In genomic region chr18:23353459-23353858, GRCh38 we compare ENCODE assay signal across 16 cellular contexts.
A peak's percentile ranks its signal among the peaks of the same experiment; 100 is the strongest.
DNase-seq lines count a peak whose midpoint lies in the region; ATAC-seq and TF ChIP-seq lines count a peak whose summit lies in the region.
"Had no signal": no experiment of that assay in that cellular context is flagged by ENCODE, and none has a peak within 500 bp of the region (broad histone marks: within the 10 kb centered on the region; RNA-seq: fewer than 3 reads in every experiment).

No MANE protein-coding gene starts in this region.

- H3K36me3 ChIP-seq in thyroid gland (no peaks in the 10 kb centered on the region), right atrium auricular region (no peaks in the 10 kb centered on the region), aorta (ENCODE audit: control insufficient read depth in 1 of 2, insufficient read depth in 2 of 2, low read length in 1 of 2) (peaks cover 0 to 3% of the 10 kb centered on the region in 2 donors)
- H3K36me3 ChIP-seq in effector memory CD4-positive, alpha-beta T cell (ENCODE audit: control insufficient read depth, insufficient read depth, low read length) = no peaks in the 10 kb centered on the region
- H3K36me3 ChIP-seq: ascending aorta, lower lobe of right lung had no signal

- H3K27me3 ChIP-seq in thyroid gland (no peaks in the 10 kb centered on the region), right atrium auricular region (no peaks in the 10 kb centered on the region), aorta (ENCODE audit: control insufficient read depth in 1 of 2, insufficient read depth in 2 of 2, low read length in 1 of 2) (no peaks in the 10 kb centered on the region)
- no peaks in the 10 kb centered on the region for H3K27me3 ChIP-seq in effector memory CD4-positive, alpha-beta T cell (replicated peaks; ENCODE audit: control insufficient read depth, insufficient read depth, low read length, poor library complexity, severe bottlenecking)
- H3K27me3 ChIP-seq: ascending aorta had no signal

- H3K4me1 ChIP-seq in thyroid gland (peaks cover 19 to 40% of the 10 kb centered on the region in 2 donors), right atrium auricular region (peaks cover 0 to 25% of the 10 kb centered on the region in 2 donors), aorta (ENCODE audit: control insufficient read depth in 1 of 2, insufficient read depth in 2 of 2, low read length in 2 of 2) (peaks cover 10 to 11% of the 10 kb centered on the region in 2 donors)
- no peaks in the 10 kb centered on the region for H3K4me1 ChIP-seq in effector memory CD4-positive, alpha-beta T cell (ENCODE audit: control insufficient read depth, insufficient read depth, low read length, poor library complexity, severe bottlenecking)

- DNase-seq in thyroid gland = no peak
- DNase-seq in right atrium auricular region (ENCODE audit: low spot score) = no peak
- no peak for DNase-seq in effector memory CD4-positive, alpha-beta T cell
- no peak for DNase-seq in aorta
- DNase-seq: lower lobe of right lung; MV-4-11; NCI-H2081 treated with DMSO at 0.1 percent for 48 hours; posterior cingulate gyrus; stimulated activated naive CD8-positive, alpha-beta T cell treated with anti-CD3 and anti-CD28 coated beads, Interleukin-15, Interleukin-2, amounts not matched to agents 100 U/mL and 50 U/mL, for 24 hours had no signal

- 56 to 57% methylated on average over 3 of the region's 3 CpGs for WGBS in thyroid gland, 2 donors
- WGBS in aorta, 2 donors = 64 to 65% methylated on average over 3 of the region's 3 CpGs

- intact Hi-C loops in thyroid gland (cut with DNase I) (no loop called here), aorta (cut with DNase I) (no loop called here)

- no peak overlapping the region for H3K27ac ChIP-seq in thyroid gland
- no peak overlapping the region for H3K27ac ChIP-seq in right atrium auricular region
- no peak overlapping the region for H3K27ac ChIP-seq in effector memory CD4-positive, alpha-beta T cell (ENCODE audit: insufficient read depth, low read length, poor library complexity, severe bottlenecking)
- H3K27ac ChIP-seq in aorta (ENCODE audit: low read depth in 1 of 2, low read length in 2 of 2) = no peak overlapping the region
- H3K27ac ChIP-seq: lower lobe of right lung, VCaP had no signal

- ATAC-seq in GM18505 (IDR thresholded peaks at IDR 0.05; ENCODE audit: unreplicated experiment) (peak; percentile 42), GM19452 (IDR thresholded peaks at IDR 0.05; ENCODE audit: unreplicated experiment) (peak; percentile 45), HG02885 (IDR thresholded peaks at IDR 0.05; ENCODE audit: poor library complexity, unreplicated experiment) (peak; percentile 45), esophagus mucosa (peak; percentile 37), aorta (ENCODE audit: low FRiP score) (no peak)
- ATAC-seq: activated T-helper 17 cell treated with anti-CD3 and anti-CD28 coated beads, Interleukin-2, amount 50 U/mL, for 72 hours; lower lobe of right lung; stimulated activated naive CD8-positive, alpha-beta T cell treated with anti-CD3 and anti-CD28 coated beads, Interleukin-15, Interleukin-2, amounts not matched to agents 100 U/mL and 50 U/mL, for 24 hours had no signal

- H3K4me3 ChIP-seq in thyroid gland (replicated peaks in 1 of 3) (no peak overlapping the region), right atrium auricular region (no peak overlapping the region), aorta (ENCODE audit: low read length in 2 of 2) (no peak overlapping the region)
- no peak overlapping the region for H3K4me3 ChIP-seq in effector memory CD4-positive, alpha-beta T cell (ENCODE audit: insufficient read depth, low read depth, low read length, poor library complexity, severe bottlenecking)
- H3K4me3 ChIP-seq: ascending aorta, lower lobe of right lung had no signal

- H3K9me3 ChIP-seq in thyroid gland = no peaks in the 10 kb centered on the region
- no peaks in the 10 kb centered on the region for H3K9me3 ChIP-seq in right atrium auricular region
- no peaks in the 10 kb centered on the region for H3K9me3 ChIP-seq in effector memory CD4-positive, alpha-beta T cell (ENCODE audit: control insufficient read depth, low read length)
- no peaks in the 10 kb centered on the region for H3K9me3 ChIP-seq in aorta (ENCODE audit: control insufficient read depth, low read length)
- H3K9me3 ChIP-seq: ascending aorta, lower lobe of right lung had no signal

- TF ChIP-seq CTCF in thyroid gland (IDR thresholded peaks at IDR 0.05) = no peak
- no peak for TF ChIP-seq CTCF in right atrium auricular region (IDR thresholded peaks at IDR 0.05)

- no peak for TF ChIP-seq POLR2A in GM18505 (IDR thresholded peaks at IDR 0.05; ENCODE audit: borderline replicate concordance, extremely low read depth, insufficient read depth, insufficient read length)
- no peak for TF ChIP-seq POLR2A in thyroid gland (IDR thresholded peaks at IDR 0.05)
